ENCODE assay signal across 30 cellular contexts in the genomic region with DNA sequence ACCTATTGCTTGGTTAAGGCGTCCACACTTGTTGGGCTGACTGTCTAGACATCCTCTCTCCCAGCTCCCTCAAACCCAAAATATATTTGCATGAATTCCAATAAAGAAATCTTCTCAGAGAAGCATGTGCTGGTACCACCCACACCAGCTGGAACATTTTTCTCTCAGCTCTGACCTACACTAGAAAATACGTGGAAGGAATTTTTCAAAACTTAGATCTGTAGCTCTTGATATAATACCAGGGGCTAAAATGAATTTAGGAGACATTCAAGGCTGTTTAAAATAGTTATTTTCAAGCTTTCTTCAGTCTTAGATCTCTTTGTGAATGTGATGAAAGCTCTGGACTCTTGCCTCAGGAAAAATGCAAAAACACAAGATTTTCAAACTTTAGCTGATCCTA.
"Had no signal": no experiment of that assay in that cellular context is flagged by ENCODE, and none has a peak within 500 bp of the region (broad histone marks: within the 10 kb centered on the region; RNA-seq: fewer than 3 reads in every experiment).

No MANE protein-coding gene starts in this region.

- H3K9me3 ChIP-seq: lower lobe of right lung, mucosa of descending colon, pancreas, prostate gland, stomach, thoracic aorta, uterus had no signal

- H3K4me1 ChIP-seq: left lung, lower lobe of right lung, pancreas, prostate gland, stomach, suprapubic skin, tibial artery, uterus had no signal

- H3K27ac Mint-ChIP-seq: naive thymus-derived CD4-positive, alpha-beta T cell; nephron; stimulated activated naive B cell treated with anti-CD40 and anti-IgM and Interleukin-4, amounts not matched to agents 10 μg/mL and 1 μg/mL and 100 μg/mL, for 72 hours; type B pancreatic cell had no signal

- H3K4me1 Mint-ChIP-seq: naive thymus-derived CD4-positive, alpha-beta T cell had no signal

- H3K4me3 Mint-ChIP-seq: naive thymus-derived CD4-positive, alpha-beta T cell; nephron; neural crest cell; stimulated activated naive B cell treated with anti-CD40 and anti-IgM and Interleukin-4, amounts not matched to agents 10 μg/mL and 1 μg/mL and 100 μg/mL, for 72 hours; type B pancreatic cell had no signal

- DNase-seq: kidney; left colon; left lung; lower lobe of right lung; mammary epithelial cell; mesenchymal stem cell; mucosa of descending colon; naive thymus-derived CD4-positive, alpha-beta T cell; nucleus accumbens; retina; right cardiac atrium; stimulated activated CD4-positive, alpha-beta T cell treated with anti-CD3 and anti-CD28 coated beads, Interleukin-12 subunit alpha, Interleukin-12 subunit beta, amount 100 ng/mL, for 4 hours; stimulated activated CD4-positive, alpha-beta T cell treated with anti-CD3 and anti-CD28 coated beads, Interleukin-15, amount 100 ng/mL, for 24 hours; stimulated activated CD4-positive, alpha-beta T cell treated with anti-CD3 and anti-CD28 coated beads, Interleukin-2, amount 100 ng/mL, for 24 hours; stimulated activated CD4-positive, alpha-beta T cell treated with anti-CD3 and anti-CD28 coated beads, Interleukin-4, amount 100 ng/mL, for 1 hour; stimulated activated naive B cell treated with anti-CD40 and anti-IgM and Interleukin-4, amounts not matched to agents 10 μg/mL and 1 μg/mL and 100 μg/mL, for 72 hours; stimulated activated naive CD8-positive, alpha-beta T cell treated with anti-CD3 and anti-CD28 coated beads, Interleukin-15, Interleukin-2, amounts not matched to agents 100 U/mL and 50 U/mL, for 24 hours; stomach; tibial artery; uterus had no signal

- ATAC-seq: left lung; lower lobe of right lung; mucosa of descending colon; naive thymus-derived CD4-positive, alpha-beta T cell; pancreas; right cardiac atrium; sciatic nerve; stimulated activated naive B cell treated with anti-CD40 and anti-IgM and Interleukin-4, amounts not matched to agents 10 μg/mL and 1 μg/mL and 100 μg/mL, for 72 hours; stimulated activated naive CD8-positive, alpha-beta T cell treated with anti-CD3 and anti-CD28 coated beads, Interleukin-15, Interleukin-2, amounts not matched to agents 100 U/mL and 50 U/mL, for 24 hours had no signal

- H3K27me3 ChIP-seq: left lung, pancreas, stomach, suprapubic skin, tibial artery, uterus had no signal

- H3K36me3 ChIP-seq: left lung, lower lobe of right lung, pancreas, prostate gland, stomach, suprapubic skin, thoracic aorta, tibial artery, uterus had no signal

- FAIRE-seq: islet of Langerhans, pancreas had no signal

- H3K27me3 Mint-ChIP-seq: stimulated activated naive B cell treated with anti-CD40 and anti-IgM and Interleukin-4, amounts not matched to agents 10 μg/mL and 1 μg/mL and 100 μg/mL, for 72 hours; type B pancreatic cell had no signal

- H3K36me3 Mint-ChIP-seq: naive thymus-derived CD4-positive, alpha-beta T cell; type B pancreatic cell had no signal

- H3K9me3 Mint-ChIP-seq: type B pancreatic cell had no signal

- H3K4me3 ChIP-seq: left lung, lower lobe of right lung, mucosa of descending colon, pancreas, prostate gland, skin epidermis, stomach, suprapubic skin, thoracic aorta, tibial artery, uterus had no signal
